In the genomic region with DNA sequence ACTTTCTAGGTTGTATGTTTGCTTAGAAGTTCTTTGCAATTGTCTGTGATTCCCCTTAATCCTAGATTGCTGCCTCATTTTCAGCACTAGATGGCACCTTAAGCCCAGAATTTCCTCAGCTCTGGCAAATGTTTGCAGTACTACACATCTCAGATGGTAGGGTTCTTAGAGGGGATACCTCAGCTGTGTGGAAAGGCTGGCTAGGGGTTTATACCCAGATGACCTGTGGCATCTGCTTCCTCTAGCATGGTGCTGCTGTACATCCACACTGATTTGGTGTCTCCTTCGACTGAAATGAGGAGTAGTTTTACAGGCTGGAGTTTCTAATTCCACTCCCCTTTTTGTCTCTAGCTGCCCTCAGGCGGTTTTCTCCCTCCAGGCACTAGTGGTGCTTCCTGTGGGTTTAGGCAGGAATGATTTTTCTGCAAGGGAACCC, we compare ENCODE assay signal across 8 cellular contexts. TPM values are rescaled to one million over a fixed set of nuclear protein-coding genes. Genes with fewer than 3 reads are reported as not detected.
DNase-seq lines count a peak whose midpoint lies in the region; ATAC-seq, FAIRE-seq and TF ChIP-seq lines count a peak whose summit lies in the region.

No MANE protein-coding gene starts in this region.

- peak; percentile 63 for FAIRE-seq in K562 (lab: Jason Lieb, UNC)

- POLR2A ChIA-PET in K562 (lab: Yijun Ruan, JAX) = interaction anchor here (0.6 to 0.8 kb wide), 2 partner anchors 8 to 680 kb away, joined by 3 read pairs; no protein-coding TSS in a partner anchor

- H3K27ac Mint-ChIP-seq in neural crest cell (ENCODE audit: unreplicated experiment) = no peak overlapping the region
- H3K27ac Mint-ChIP-seq in activated naive CD4-positive, alpha-beta T cell treated with anti-CD3 and anti-CD28 coated beads for 36 hours = no peak overlapping the region

- H3K9me1 ChIP-seq in K562 (ENCODE audit: control insufficient read depth, insufficient read depth, low read length) = no peaks in the 10 kb centered on the region

- H3K79me2 ChIP-seq in K562 (ENCODE audit: control insufficient read depth, insufficient read depth, low read length) = no peaks in the 10 kb centered on the region

- TF ChIP-seq EP300 in K562 (IDR thresholded peaks at IDR 0.05; ENCODE audit: low read length) = no peak

- no peaks in the 10 kb centered on the region for H3K9me3 Mint-ChIP-seq in neural crest cell
- H3K9me3 Mint-ChIP-seq in activated naive CD4-positive, alpha-beta T cell treated with anti-CD3 and anti-CD28 coated beads for 36 hours = peaks cover 10% of the 10 kb centered on the region

- no peak overlapping the region for H3K4me3 Mint-ChIP-seq in neural crest cell
- H3K4me3 Mint-ChIP-seq in activated naive CD4-positive, alpha-beta T cell treated with anti-CD3 and anti-CD28 coated beads for 36 hours = no peak overlapping the region

- in situ Hi-C loops in K562 (cut with MboI) = no loop called here

- ATAC-seq in HG02623 (IDR thresholded peaks at IDR 0.05; ENCODE audit: unreplicated experiment) (peak; percentile 58), K562 (peak; percentile 85)

- H3K36me3 Mint-ChIP-seq in neural crest cell (ENCODE audit: low read depth) = no peaks in the 10 kb centered on the region
- no peaks in the 10 kb centered on the region for H3K36me3 Mint-ChIP-seq in activated naive CD4-positive, alpha-beta T cell treated with anti-CD3 and anti-CD28 coated beads for 36 hours (ENCODE audit: low read depth)

- peak; percentile 40 to 62 for TF ChIP-seq RAD21 in K562 (CRISPR knock-in tag; conservative IDR thresholded peaks at IDR 0.05 in 1 of 2, IDR thresholded peaks at IDR 0.05 in 1 of 2)

- 0% methylated on average over 2 of the region's 2 CpGs for WGBS in K562 (ENCODE audit: insufficient coverage, low coverage, missing lambda C conversion rate)

- H3K9me3 ChIP-seq in K562 (replicated peaks; ENCODE audit: control insufficient read depth, insufficient read depth, low read depth, low read length) = no peaks in the 10 kb centered on the region

- no peak overlapping the region for H2AFZ ChIP-seq in K562 (ENCODE audit: low read depth, low read length)

- intact Hi-C loops in K562 (cut with micrococcal nuclease) = loop anchor here (5.0 kb wide), 2 partner anchors 49 to 244 kb away; no protein-coding TSS in a partner anchor
- intact Hi-C loops in activated naive CD4-positive, alpha-beta T cell treated with anti-CD3 and anti-CD28 coated beads for 36 hours (cut with micrococcal nuclease) = no loop called here

- no peak overlapping the region for H3K4me2 ChIP-seq in K562 (ENCODE audit: insufficient read depth, low read length)

- no peaks in the 10 kb centered on the region for H4K20me1 ChIP-seq in K562 (replicated peaks; ENCODE audit: control insufficient read depth, insufficient read depth, low read length)

- no peaks in the 10 kb centered on the region for H3K27me3 ChIP-seq in K562 (ENCODE audit: control insufficient read depth in 2 of 2, insufficient read depth in 2 of 2, low read length in 2 of 2)

- no TSS peak for BruUV-seq in K562 (replicated peaks; lab: Mats Ljungman, UMichigan)

- CTCF ChIA-PET in K562 (lab: Yijun Ruan, JAX; ENCODE audit: low intra/inter-chr PET ratio) = interaction anchor here (0.7 kb wide), 1 partner anchor 1235 kb away, joined by 3 read pairs; no protein-coding TSS in a partner anchor
- CTCF ChIA-PET in activated naive CD4-positive, alpha-beta T cell treated with anti-CD3 and anti-CD28 coated beads for 36 hours (lab: Charles Lee) = no interaction called here

- no peak overlapping the region for H3K9ac ChIP-seq in K562 (ENCODE audit: insufficient read depth in 1 of 2, low read depth in 2 of 2, low read length in 2 of 2)

- TF ChIP-seq POLR2A in K562 (conservative IDR thresholded peaks at IDR 0.05) = no peak

- H3K4me3 ChIP-seq in GM12865 (ENCODE audit: low read depth, low read length) (no peak overlapping the region), K562 (no peak overlapping the region)

- H3K4me1 ChIP-seq in K562 (replicated peaks in 1 of 2; ENCODE audit: control insufficient read depth in 2 of 2, insufficient read depth in 2 of 2, low read length in 2 of 2) = no peaks in the 10 kb centered on the region

- H3K4me1 Mint-ChIP-seq in neural crest cell = no peaks in the 10 kb centered on the region
- no peaks in the 10 kb centered on the region for H3K4me1 Mint-ChIP-seq in activated naive CD4-positive, alpha-beta T cell treated with anti-CD3 and anti-CD28 coated beads for 36 hours (ENCODE audit: low read depth)

- no peaks in the 10 kb centered on the region for H3K36me3 ChIP-seq in K562 (ENCODE audit: control insufficient read depth, insufficient read depth, low read length)

- TF ChIP-seq CTCF in GM12865 (IDR thresholded peaks at IDR 0.05; ENCODE audit: insufficient read depth, low read depth, low read length, missing control alignments) (peak; percentile 57), K562 (IDR thresholded peaks at IDR 0.05 in 2 of 3, conservative IDR thresholded peaks at IDR 0.05 in 1 of 3; ENCODE audit: insufficient read depth in 2 of 3, low read depth in 1 of 3, low read length in 3 of 3) (peak; percentile 42 to 55 (median 45); a peak in 5 of 6 replicates), neural crest cell (conservative IDR thresholded peaks at IDR 0.05) (peak; percentile 67)

- peak; percentile 72 for DNase-seq in GM12865 (ENCODE audit: low read depth)
- peak; percentile 58 for DNase-seq in NCI-H2171 treated with DMSO at 0.1 percent for 48 hours (lab: John Stamatoyannopoulos, UW)
- peak in 1 of 4 experiments; percentile 30 for DNase-seq in K562 (ENCODE audit: extremely low read depth in 1 of 4, low spot score in 3 of 4)
- peak; percentile 14 for DNase-seq in neural crest cell (ENCODE audit: low read depth, low spot score)
- no peak for DNase-seq in effector CD8-positive, alpha-beta T cell (lab: John Stamatoyannopoulos, UW)
- no peak for DNase-seq in activated naive CD4-positive, alpha-beta T cell treated with anti-CD3 and anti-CD28 coated beads for 36 hours
- DNase-seq in cerebellum (ENCODE audit: low spot score) = no peak

- no peaks in the 10 kb centered on the region for H3K27me3 Mint-ChIP-seq in neural crest cell (ENCODE audit: low read depth)
- peaks cover 4% of the 10 kb centered on the region for H3K27me3 Mint-ChIP-seq in activated naive CD4-positive, alpha-beta T cell treated with anti-CD3 and anti-CD28 coated beads for 36 hours (ENCODE audit: low read depth)

- H3K27ac ChIP-seq in K562 (ENCODE audit: extremely low read depth, low read depth, low read length) = no peak overlapping the region

TF ChIP-seq in K562, 482 proteins besides CTCF, POLR2A, EP300 and RAD21 (continues in another document):
- TF ChIP-seq PHB (CRISPR knock-in tag; IDR thresholded peaks at IDR 0.05) (no peak), THRAP3 (IDR thresholded peaks at IDR 0.05; ENCODE audit: borderline replicate concordance) (no peak)
- TF ChIP-seq, protein P1, sequence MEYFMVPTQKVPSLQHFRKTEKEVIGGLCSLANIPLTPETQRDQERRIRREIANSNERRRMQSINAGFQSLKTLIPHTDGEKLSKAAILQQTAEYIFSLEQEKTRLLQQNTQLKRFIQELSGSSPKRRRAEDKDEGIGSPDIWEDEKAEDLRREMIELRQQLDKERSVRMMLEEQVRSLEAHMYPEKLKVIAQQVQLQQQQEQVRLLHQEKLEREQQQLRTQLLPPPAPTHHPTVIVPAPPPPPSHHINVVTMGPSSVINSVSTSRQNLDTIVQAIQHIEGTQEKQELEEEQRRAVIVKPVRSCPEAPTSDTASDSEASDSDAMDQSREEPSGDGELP (CRISPR knock-in tag; IDR thresholded peaks at IDR 0.05; ENCODE audit: borderline replicate concordance) = no peak

RNA-seq across cellular contexts. Expression of a gene that starts 23.5 kb away (rescaled TPM):
- total RNA-seq in K562 (2011; cell fraction: chromatin; rRNA removed; ENCODE audit: low replicate concordance) = not detected in 2 replicates
- not detected in 2 replicates for total RNA-seq in K562 (2011; cell fraction: nucleolus; rRNA removed)
- total RNA-seq in K562 (2011; cell fraction: nucleoplasm; rRNA removed) = not detected in 2 replicates
- not detected in 2 replicates for total RNA-seq in K562 (2014; rRNA removed)
- total RNA-seq in K562 (2014; rRNA removed; fragmentation: Illumina TruSeq; extraction: Trizol) = not detected in 2 replicates
- total RNA-seq in K562 (2015; rRNA removed; fragmentation: Illumina TruSeq; extraction: Trizol) = not detected in 2 replicates
- not detected in 2 replicates for total RNA-seq in K562 (2021)
- polyA plus RNA-seq in K562 (2011; rRNA removed) = not detected in 2 replicates
- polyA plus RNA-seq in K562 (2011; cell fraction: cytosol; rRNA removed) = not detected in 2 replicates
- polyA plus RNA-seq in K562 (2011; cell fraction: nucleus; rRNA removed) = not detected in 2 replicates
- not detected in 2 replicates for polyA plus RNA-seq in K562 (2012)
- polyA plus RNA-seq in K562 (2014; fragmentation: Illumina TruSeq; extraction: Trizol) = not detected in 2 replicates
- polyA plus RNA-seq in K562 (2014; fragmentation: Nextera tagmentation; extraction: Ambion mirVana) = not detected
- polyA plus RNA-seq in K562 (2014; rRNA removed) = not detected in 2 replicates
- not detected in 2 replicates for polyA minus RNA-seq in K562 (2011; rRNA and poly(A)+ RNA removed)
- polyA minus RNA-seq in K562 (2011; cell fraction: cytosol; rRNA and poly(A)+ RNA removed) = not detected in 2 replicates
- polyA minus RNA-seq in K562 (2011; cell fraction: nucleus; rRNA and poly(A)+ RNA removed) = not detected in 2 replicates
- not detected in 2 replicates for total RNA-seq in neural crest cell
- not detected for total RNA-seq in activated naive CD4-positive, alpha-beta T cell treated with anti-CD3 and anti-CD28 coated beads for 36 hours
- not detected for total RNA-seq in cerebellum

Comparison
In these comparisons a context has a peak if more than half of its experiments do, and no peak if none do; other contexts are left out.
1. DNase-seq: peak in GM12865 (single experiment), NCI-H2171 treated with DMSO at 0.1 percent for 48 hours (single experiment) and neural crest cell (single experiment); none in effector CD8-positive, alpha-beta T cell (single experiment), activated naive CD4-positive, alpha-beta T cell treated with anti-CD3 and anti-CD28 coated beads for 36 hours (single experiment) and cerebellum (single experiment).
2. Peak in every context shown above with its lines, with median percentiles within 50 percentile points of each other: CTCF ChIP-seq.